Comparison of ENCODE assay signal across 2 cellular contexts in the genomic region with DNA sequence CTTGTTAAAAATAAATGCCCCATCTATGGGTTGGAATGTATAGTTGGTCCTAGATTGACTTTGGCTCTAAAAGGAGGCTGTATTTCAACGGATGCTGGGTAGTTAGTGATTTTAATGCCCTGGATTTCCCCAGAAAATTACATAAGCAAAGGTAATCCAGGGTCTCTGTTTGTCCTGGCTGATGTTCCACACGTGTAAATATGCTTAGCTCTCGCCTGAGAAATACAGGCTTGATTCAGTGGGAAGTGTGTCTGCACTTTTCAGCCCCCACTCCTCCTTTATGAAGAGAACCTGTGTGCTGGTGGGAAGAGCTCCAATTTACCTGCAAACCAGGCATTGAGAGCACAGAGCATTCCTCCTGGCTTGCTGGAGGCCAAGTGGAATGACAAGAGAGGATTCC.
TF ChIP-seq lines count a peak whose summit lies in the region.

No MANE protein-coding gene starts in this region.

TF ChIP-seq in liver, 16 proteins besides CTCF, POLR2A, EP300 and RAD21 (continued from another document):
- TF ChIP-seq, protein P1, sequence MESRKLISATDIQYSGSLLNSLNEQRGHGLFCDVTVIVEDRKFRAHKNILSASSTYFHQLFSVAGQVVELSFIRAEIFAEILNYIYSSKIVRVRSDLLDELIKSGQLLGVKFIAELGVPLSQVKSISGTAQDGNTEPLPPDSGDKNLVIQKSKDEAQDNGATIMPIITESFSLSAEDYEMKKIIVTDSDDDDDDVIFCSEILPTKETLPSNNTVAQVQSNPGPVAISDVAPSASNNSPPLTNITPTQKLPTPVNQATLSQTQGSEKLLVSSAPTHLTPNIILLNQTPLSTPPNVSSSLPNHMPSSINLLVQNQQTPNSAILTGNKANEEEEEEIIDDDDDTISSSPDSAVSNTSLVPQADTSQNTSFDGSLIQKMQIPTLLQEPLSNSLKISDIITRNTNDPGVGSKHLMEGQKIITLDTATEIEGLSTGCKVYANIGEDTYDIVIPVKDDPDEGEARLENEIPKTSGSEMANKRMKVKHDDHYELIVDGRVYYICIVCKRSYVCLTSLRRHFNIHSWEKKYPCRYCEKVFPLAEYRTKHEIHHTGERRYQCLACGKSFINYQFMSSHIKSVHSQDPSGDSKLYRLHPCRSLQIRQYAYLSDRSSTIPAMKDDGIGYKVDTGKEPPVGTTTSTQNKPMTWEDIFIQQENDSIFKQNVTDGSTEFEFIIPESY (IDR thresholded peaks at IDR 0.05), result no peak
- TF ChIP-seq, protein P2, sequence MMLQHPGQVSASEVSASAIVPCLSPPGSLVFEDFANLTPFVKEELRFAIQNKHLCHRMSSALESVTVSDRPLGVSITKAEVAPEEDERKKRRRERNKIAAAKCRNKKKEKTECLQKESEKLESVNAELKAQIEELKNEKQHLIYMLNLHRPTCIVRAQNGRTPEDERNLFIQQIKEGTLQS (IDR thresholded peaks at IDR 0.05), result no peak
- TF ChIP-seq, protein P3, sequence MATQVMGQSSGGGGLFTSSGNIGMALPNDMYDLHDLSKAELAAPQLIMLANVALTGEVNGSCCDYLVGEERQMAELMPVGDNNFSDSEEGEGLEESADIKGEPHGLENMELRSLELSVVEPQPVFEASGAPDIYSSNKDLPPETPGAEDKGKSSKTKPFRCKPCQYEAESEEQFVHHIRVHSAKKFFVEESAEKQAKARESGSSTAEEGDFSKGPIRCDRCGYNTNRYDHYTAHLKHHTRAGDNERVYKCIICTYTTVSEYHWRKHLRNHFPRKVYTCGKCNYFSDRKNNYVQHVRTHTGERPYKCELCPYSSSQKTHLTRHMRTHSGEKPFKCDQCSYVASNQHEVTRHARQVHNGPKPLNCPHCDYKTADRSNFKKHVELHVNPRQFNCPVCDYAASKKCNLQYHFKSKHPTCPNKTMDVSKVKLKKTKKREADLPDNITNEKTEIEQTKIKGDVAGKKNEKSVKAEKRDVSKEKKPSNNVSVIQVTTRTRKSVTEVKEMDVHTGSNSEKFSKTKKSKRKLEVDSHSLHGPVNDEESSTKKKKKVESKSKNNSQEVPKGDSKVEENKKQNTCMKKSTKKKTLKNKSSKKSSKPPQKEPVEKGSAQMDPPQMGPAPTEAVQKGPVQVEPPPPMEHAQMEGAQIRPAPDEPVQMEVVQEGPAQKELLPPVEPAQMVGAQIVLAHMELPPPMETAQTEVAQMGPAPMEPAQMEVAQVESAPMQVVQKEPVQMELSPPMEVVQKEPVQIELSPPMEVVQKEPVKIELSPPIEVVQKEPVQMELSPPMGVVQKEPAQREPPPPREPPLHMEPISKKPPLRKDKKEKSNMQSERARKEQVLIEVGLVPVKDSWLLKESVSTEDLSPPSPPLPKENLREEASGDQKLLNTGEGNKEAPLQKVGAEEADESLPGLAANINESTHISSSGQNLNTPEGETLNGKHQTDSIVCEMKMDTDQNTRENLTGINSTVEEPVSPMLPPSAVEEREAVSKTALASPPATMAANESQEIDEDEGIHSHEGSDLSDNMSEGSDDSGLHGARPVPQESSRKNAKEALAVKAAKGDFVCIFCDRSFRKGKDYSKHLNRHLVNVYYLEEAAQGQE (IDR thresholded peaks at IDR 0.05), result no peak
- peak; percentile 12 for TF ChIP-seq HNF4G (IDR thresholded peaks at IDR 0.05)

TF ChIP-seq in HepG2, 621 proteins besides CTCF, POLR2A, EP300 and RAD21 (continued from another document):
- TF ChIP-seq, protein P4, sequence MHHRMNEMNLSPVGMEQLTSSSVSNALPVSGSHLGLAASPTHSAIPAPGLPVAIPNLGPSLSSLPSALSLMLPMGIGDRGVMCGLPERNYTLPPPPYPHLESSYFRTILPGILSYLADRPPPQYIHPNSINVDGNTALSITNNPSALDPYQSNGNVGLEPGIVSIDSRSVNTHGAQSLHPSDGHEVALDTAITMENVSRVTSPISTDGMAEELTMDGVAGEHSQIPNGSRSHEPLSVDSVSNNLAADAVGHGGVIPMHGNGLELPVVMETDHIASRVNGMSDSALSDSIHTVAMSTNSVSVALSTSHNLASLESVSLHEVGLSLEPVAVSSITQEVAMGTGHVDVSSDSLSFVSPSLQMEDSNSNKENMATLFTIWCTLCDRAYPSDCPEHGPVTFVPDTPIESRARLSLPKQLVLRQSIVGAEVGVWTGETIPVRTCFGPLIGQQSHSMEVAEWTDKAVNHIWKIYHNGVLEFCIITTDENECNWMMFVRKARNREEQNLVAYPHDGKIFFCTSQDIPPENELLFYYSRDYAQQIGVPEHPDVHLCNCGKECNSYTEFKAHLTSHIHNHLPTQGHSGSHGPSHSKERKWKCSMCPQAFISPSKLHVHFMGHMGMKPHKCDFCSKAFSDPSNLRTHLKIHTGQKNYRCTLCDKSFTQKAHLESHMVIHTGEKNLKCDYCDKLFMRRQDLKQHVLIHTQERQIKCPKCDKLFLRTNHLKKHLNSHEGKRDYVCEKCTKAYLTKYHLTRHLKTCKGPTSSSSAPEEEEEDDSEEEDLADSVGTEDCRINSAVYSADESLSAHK (CRISPR knock-in tag; IDR thresholded peaks at IDR 0.05; ENCODE audit: borderline replicate concordance), result no peak
- no peak for TF ChIP-seq POLR2G (IDR thresholded peaks at IDR 0.05; ENCODE audit: low read depth, low read length)
- no peak for TF ChIP-seq ZZZ3 (CRISPR knock-in tag; IDR thresholded peaks at IDR 0.05; ENCODE audit: borderline replicate concordance)
- TF ChIP-seq, protein P5, sequence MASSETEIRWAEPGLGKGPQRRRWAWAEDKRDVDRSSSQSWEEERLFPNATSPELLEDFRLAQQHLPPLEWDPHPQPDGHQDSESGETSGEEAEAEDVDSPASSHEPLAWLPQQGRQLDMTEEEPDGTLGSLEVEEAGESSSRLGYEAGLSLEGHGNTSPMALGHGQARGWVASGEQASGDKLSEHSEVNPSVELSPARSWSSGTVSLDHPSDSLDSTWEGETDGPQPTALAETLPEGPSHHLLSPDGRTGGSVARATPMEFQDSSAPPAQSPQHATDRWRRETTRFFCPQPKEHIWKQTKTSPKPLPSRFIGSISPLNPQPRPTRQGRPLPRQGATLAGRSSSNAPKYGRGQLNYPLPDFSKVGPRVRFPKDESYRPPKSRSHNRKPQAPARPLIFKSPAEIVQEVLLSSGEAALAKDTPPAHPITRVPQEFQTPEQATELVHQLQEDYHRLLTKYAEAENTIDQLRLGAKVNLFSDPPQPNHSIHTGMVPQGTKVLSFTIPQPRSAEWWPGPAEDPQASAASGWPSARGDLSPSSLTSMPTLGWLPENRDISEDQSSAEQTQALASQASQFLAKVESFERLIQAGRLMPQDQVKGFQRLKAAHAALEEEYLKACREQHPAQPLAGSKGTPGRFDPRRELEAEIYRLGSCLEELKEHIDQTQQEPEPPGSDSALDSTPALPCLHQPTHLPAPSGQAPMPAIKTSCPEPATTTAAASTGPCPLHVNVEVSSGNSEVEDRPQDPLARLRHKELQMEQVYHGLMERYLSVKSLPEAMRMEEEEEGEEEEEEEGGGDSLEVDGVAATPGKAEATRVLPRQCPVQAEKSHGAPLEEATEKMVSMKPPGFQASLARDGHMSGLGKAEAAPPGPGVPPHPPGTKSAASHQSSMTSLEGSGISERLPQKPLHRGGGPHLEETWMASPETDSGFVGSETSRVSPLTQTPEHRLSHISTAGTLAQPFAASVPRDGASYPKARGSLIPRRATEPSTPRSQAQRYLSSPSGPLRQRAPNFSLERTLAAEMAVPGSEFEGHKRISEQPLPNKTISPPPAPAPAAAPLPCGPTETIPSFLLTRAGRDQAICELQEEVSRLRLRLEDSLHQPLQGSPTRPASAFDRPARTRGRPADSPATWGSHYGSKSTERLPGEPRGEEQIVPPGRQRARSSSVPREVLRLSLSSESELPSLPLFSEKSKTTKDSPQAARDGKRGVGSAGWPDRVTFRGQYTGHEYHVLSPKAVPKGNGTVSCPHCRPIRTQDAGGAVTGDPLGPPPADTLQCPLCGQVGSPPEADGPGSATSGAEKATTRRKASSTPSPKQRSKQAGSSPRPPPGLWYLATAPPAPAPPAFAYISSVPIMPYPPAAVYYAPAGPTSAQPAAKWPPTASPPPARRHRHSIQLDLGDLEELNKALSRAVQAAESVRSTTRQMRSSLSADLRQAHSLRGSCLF (CRISPR knock-in tag; IDR thresholded peaks at IDR 0.05; ENCODE audit: borderline replicate concordance), result no peak
- no peak for TF ChIP-seq SIX1 (CRISPR knock-in tag; IDR thresholded peaks at IDR 0.05; ENCODE audit: borderline replicate concordance)
- no peak for TF ChIP-seq NFATC3 (CRISPR knock-in tag; IDR thresholded peaks at IDR 0.05)
- TF ChIP-seq, protein P6, sequence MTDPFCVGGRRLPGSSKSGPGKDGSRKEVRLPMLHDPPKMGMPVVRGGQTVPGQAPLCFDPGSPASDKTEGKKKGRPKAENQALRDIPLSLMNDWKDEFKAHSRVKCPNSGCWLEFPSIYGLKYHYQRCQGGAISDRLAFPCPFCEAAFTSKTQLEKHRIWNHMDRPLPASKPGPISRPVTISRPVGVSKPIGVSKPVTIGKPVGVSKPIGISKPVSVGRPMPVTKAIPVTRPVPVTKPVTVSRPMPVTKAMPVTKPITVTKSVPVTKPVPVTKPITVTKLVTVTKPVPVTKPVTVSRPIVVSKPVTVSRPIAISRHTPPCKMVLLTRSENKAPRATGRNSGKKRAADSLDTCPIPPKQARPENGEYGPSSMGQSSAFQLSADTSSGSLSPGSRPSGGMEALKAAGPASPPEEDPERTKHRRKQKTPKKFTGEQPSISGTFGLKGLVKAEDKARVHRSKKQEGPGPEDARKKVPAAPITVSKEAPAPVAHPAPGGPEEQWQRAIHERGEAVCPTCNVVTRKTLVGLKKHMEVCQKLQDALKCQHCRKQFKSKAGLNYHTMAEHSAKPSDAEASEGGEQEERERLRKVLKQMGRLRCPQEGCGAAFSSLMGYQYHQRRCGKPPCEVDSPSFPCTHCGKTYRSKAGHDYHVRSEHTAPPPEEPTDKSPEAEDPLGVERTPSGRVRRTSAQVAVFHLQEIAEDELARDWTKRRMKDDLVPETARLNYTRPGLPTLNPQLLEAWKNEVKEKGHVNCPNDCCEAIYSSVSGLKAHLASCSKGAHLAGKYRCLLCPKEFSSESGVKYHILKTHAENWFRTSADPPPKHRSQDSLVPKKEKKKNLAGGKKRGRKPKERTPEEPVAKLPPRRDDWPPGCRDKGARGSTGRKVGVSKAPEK (CRISPR knock-in tag; IDR thresholded peaks at IDR 0.05; ENCODE audit: borderline replicate concordance), result no peak
- TF ChIP-seq, protein P7, sequence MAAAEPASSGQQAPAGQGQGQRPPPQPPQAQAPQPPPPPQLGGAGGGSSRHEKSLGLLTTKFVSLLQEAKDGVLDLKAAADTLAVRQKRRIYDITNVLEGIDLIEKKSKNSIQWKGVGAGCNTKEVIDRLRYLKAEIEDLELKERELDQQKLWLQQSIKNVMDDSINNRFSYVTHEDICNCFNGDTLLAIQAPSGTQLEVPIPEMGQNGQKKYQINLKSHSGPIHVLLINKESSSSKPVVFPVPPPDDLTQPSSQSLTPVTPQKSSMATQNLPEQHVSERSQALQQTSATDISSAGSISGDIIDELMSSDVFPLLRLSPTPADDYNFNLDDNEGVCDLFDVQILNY (CRISPR knock-in tag; conservative IDR thresholded peaks at IDR 0.05), result no peak
- TF ChIP-seq, protein P1 (CRISPR knock-in tag; IDR thresholded peaks at IDR 0.05), result no peak
- no peak for TF ChIP-seq ZNF207 (IDR thresholded peaks at IDR 0.05; ENCODE audit: borderline replicate concordance)
- TF ChIP-seq ZNF619 (CRISPR knock-in tag; IDR thresholded peaks at IDR 0.05), result no peak
- TF ChIP-seq TMF1 (CRISPR knock-in tag; IDR thresholded peaks at IDR 0.05; ENCODE audit: low read depth), result no peak
